16 cellular contexts compared by ENCODE assay signal in genomic region chr7:117041822-117042221, GRCh38.
A peak's percentile ranks its signal among the peaks of the same experiment; 100 is the strongest.
DNase-seq lines count a peak whose midpoint lies in the region; ATAC-seq and TF ChIP-seq lines count a peak whose summit lies in the region.
"Had no signal": no experiment of that assay in that cellular context is flagged by ENCODE, and none has a peak within 500 bp of the region (broad histone marks: within the 10 kb centered on the region; RNA-seq: fewer than 3 reads in every experiment).

No MANE protein-coding gene starts in this region.

- CTCF ChIA-PET in HEK293 (lab: Yijun Ruan, JAX): no interaction called here

- POLR2A ChIA-PET in HEK293 (lab: Yijun Ruan, JAX): no interaction called here

- DNase-seq in choroid plexus epithelial cell (ENCODE audit: low read depth) (peak; percentile 31), left lung (no peak), upper lobe of right lung (no peak), prostate gland (ENCODE audit: low spot score) (no peak), NCI-H2081 (lab: John Stamatoyannopoulos, UW) (no peak)
- DNase-seq: C1 segment of cervical spinal cord; CD8-positive, alpha-beta memory T cell; DMS79 treated with DMSO at 0.1 percent for 48 hours; NCI-H1105; NCI-H2081 treated with DMSO at 0.1 percent for 48 hours; NCI-H2227 treated with DMSO at 0.1 percent for 48 hours; NCI-H524 treated with DMSO at 0.1 percent for 48 hours; SJCRH30 had no signal

- ATAC-seq in left lung (peak; percentile 60), upper lobe of right lung (peak; percentile 57), HG03108 (IDR thresholded peaks at IDR 0.05; ENCODE audit: unreplicated experiment) (no peak)
- ATAC-seq: Panc1 had no signal

- no peak overlapping the region for H3K27ac ChIP-seq in HEK293 (ENCODE audit: extremely low read depth, low read depth, low read length)
- no peak overlapping the region for H3K27ac ChIP-seq in left lung
- no peak overlapping the region for H3K27ac ChIP-seq in upper lobe of right lung
- H3K27ac ChIP-seq in prostate gland: no peak overlapping the region
- H3K27ac ChIP-seq: SJCRH30 had no signal

- no peaks in the 10 kb centered on the region for H3K9me3 ChIP-seq in HEK293 (ENCODE audit: control insufficient read depth, insufficient read depth, low read depth, low read length)
- H3K9me3 ChIP-seq in left lung: no peaks in the 10 kb centered on the region
- no peaks in the 10 kb centered on the region for H3K9me3 ChIP-seq in upper lobe of right lung
- no peaks in the 10 kb centered on the region for H3K9me3 ChIP-seq in prostate gland

- H3K4me3 ChIP-seq in HEK293 (ENCODE audit: low read depth, low read length) (no peak overlapping the region), choroid plexus epithelial cell (ENCODE audit: low read depth, low read length) (no peak overlapping the region), left lung (no peak overlapping the region), upper lobe of right lung (no peak overlapping the region), prostate gland (no peak overlapping the region)
- H3K4me3 ChIP-seq: SJCRH30 had no signal

- H3K36me3 ChIP-seq in HEK293 (ENCODE audit: control insufficient read depth in 2 of 2, insufficient read depth in 1 of 2, low read length in 2 of 2) (no peaks in the 10 kb centered on the region), left lung (no peaks in the 10 kb centered on the region), upper lobe of right lung (no peaks in the 10 kb centered on the region), prostate gland (no peaks in the 10 kb centered on the region)
- H3K36me3 ChIP-seq: SJCRH30 had no signal

- H3K4me1 ChIP-seq in HEK293 (ENCODE audit: control insufficient read depth, insufficient read depth, low read length) (no peaks in the 10 kb centered on the region), left lung (peaks cover 0 to under 1% of the 10 kb centered on the region in 2 donors), upper lobe of right lung (peaks cover 9% of the 10 kb centered on the region), prostate gland (replicated peaks) (no peaks in the 10 kb centered on the region)
- H3K4me1 ChIP-seq: SJCRH30 had no signal

- H3K27me3 ChIP-seq in left lung: no peaks in the 10 kb centered on the region
- no peaks in the 10 kb centered on the region for H3K27me3 ChIP-seq in upper lobe of right lung
- H3K27me3 ChIP-seq in prostate gland (replicated peaks; ENCODE audit: insufficient read depth): no peaks in the 10 kb centered on the region
- H3K27me3 ChIP-seq: SJCRH30 had no signal

- no peak for TF ChIP-seq CTCF in HEK293 (tag by site-specific recombination; IDR thresholded peaks at IDR 0.05)
- TF ChIP-seq CTCF in choroid plexus epithelial cell (conservative IDR thresholded peaks at IDR 0.05; ENCODE audit: low read depth, low read length): no peak
- TF ChIP-seq CTCF in left lung (IDR thresholded peaks at IDR 0.05): no peak
- no peak for TF ChIP-seq CTCF in upper lobe of right lung (IDR thresholded peaks at IDR 0.05)
- no peak for TF ChIP-seq CTCF in prostate gland (IDR thresholded peaks at IDR 0.05)

- intact Hi-C loops in left lung (cut with DNase I) (no loop called here), upper lobe of right lung (cut with DNase I) (no loop called here), prostate gland (cut with DNase I) (no loop called here)

- 78% methylated on average over 3 of the region's 3 CpGs for WGBS in prostate gland

- TF ChIP-seq POLR2A in prostate gland (IDR thresholded peaks at IDR 0.05): no peak

TF ChIP-seq in HEK293, 187 proteins besides CTCF, POLR2A, EP300 and RAD21:
- TF ChIP-seq ZNF223 (tag by site-specific recombination; IDR thresholded peaks at IDR 0.05) (no peak), SETDB1 (IDR thresholded peaks at IDR 0.05; ENCODE audit: insufficient read length, low read length) (peak; percentile 26)
